In genomic region chr2:128714285-128714684, GRCh38 we compare ENCODE assay signal across 25 cellular contexts.
DNase-seq lines count a peak whose midpoint lies in the region; ATAC-seq, FAIRE-seq and TF ChIP-seq lines count a peak whose summit lies in the region.
"Had no signal": no experiment of that assay in that cellular context is flagged by ENCODE, and none has a peak within 500 bp of the region (broad histone marks: within the 10 kb centered on the region; RNA-seq: fewer than 3 reads in every experiment).

No MANE protein-coding gene starts in this region.

- no peak overlapping the region for H4K8ac ChIP-seq in neuronal stem cell (ENCODE audit: low read depth, low read length)

- peak overlapping the region; percentile 60 for H3K18ac ChIP-seq in neuronal stem cell (ENCODE audit: low read length)

- H3K27me3 ChIP-seq in GM23338 (ENCODE audit: insufficient read depth) (no peaks in the 10 kb centered on the region), esophagus muscularis mucosa (peaks cover 0 to 32% (median 0%) of the 10 kb centered on the region in 4 donors), neuronal stem cell (ENCODE audit: control insufficient read depth in 3 of 3, insufficient read depth in 3 of 3, low read depth in 1 of 3, low read length in 3 of 3) (no peaks in the 10 kb centered on the region), small intestine (ENCODE audit: control insufficient read depth in 2 of 2, insufficient read depth in 2 of 2, low read length in 2 of 2) (peaks cover 0 to 3% of the 10 kb centered on the region in 2 donors)
- H3K27me3 ChIP-seq: ovary, SJSA1, transverse colon had no signal

- peaks cover 2% of the 10 kb centered on the region; the same call in 1 of the 3 replicates for H3K4me1 Mint-ChIP-seq in GM23338
- peaks cover 4% of the 10 kb centered on the region for H3K4me1 Mint-ChIP-seq in endothelial cell (ENCODE audit: unreplicated experiment)
- H3K4me1 Mint-ChIP-seq: activated CD4-positive, alpha-beta memory T cell treated with anti-CD3 and anti-CD28 coated beads, Interleukin-2, amount 10 ng/mL, durations not matched to agents 7 days and 5 days had no signal

- H2BK5ac ChIP-seq in neuronal stem cell (ENCODE audit: low read length), result no peak overlapping the region

- DNase-seq in GM23338 (ENCODE audit: low spot score), result no peak
- peak; percentile 93 for DNase-seq in NB4 (ENCODE audit: low read depth)
- peak; percentile 57 for DNase-seq in esophagus muscularis mucosa (ENCODE audit: extremely low spot score)
- DNase-seq in neuronal stem cell (ENCODE audit: low spot score), result no peak
- DNase-seq in small intestine, result no peak
- no peak for DNase-seq in SKM-1 treated with dmso at 0.1 percent for 144 hours (lab: John Stamatoyannopoulos, UW; ENCODE audit: unreplicated experiment)
- no peak for DNase-seq in endothelial cell (ENCODE audit: low spot score)
- DNase-seq: activated B cell treated with CpG ODN at 0.5 μM for 24 hours; activated CD4-positive, alpha-beta memory T cell treated with anti-CD3 and anti-CD28 coated beads, Interleukin-2, amount 10 ng/mL, durations not matched to agents 7 days and 5 days; activated naive CD4-positive, alpha-beta T cell treated with anti-CD3 and anti-CD28 coated beads for 36 hours; activated T-cell treated with anti-CD3 and anti-CD28 coated beads, Interleukin-2, amount 50 U/mL, for 4 hours; effector memory CD4-positive, alpha-beta T cell; lower lobe of right lung; NCI-H1417; NCI-H526; ovary; PC-3; stimulated activated CD4-positive, alpha-beta T cell treated with anti-CD3 and anti-CD28 coated beads, Interleukin-1b, Interleukin-23, amount 100 ng/mL, for 48 hours; stimulated activated naive CD4-positive, alpha-beta T cell treated with Interleukin-2 at 50 U/mL for 16 hours; transverse colon had no signal

- 0 out of 2 replicates have a peak, but pooled peaks cover 8% of the 10 kb centered on the region for H3K9me2 ChIP-seq in GM23338 (ENCODE audit: insufficient read depth)

- no peak overlapping the region for H3K14ac ChIP-seq in neuronal stem cell (ENCODE audit: low read length)

- H3K36me3 Mint-ChIP-seq in GM23338 (ENCODE audit: low read depth) (peaks cover 4% of the 10 kb centered on the region; the same call in 1 of the 3 replicates), endothelial cell (ENCODE audit: low read depth, unreplicated experiment) (no peaks in the 10 kb centered on the region)

- no peak overlapping the region for H3K4ac ChIP-seq in neuronal stem cell (ENCODE audit: low read length)

- H3K9me3 Mint-ChIP-seq in GM23338, result peaks cover 11% of the 10 kb centered on the region
- H3K9me3 Mint-ChIP-seq in endothelial cell (ENCODE audit: unreplicated experiment), result no peaks in the 10 kb centered on the region

- no peaks in the 10 kb centered on the region for H3K79me1 ChIP-seq in neuronal stem cell (ENCODE audit: low read depth, low read length)

- FAIRE-seq in small intestine (lab: Jason Lieb, UNC), result no peak
- FAIRE-seq: D721Med, G401.6, K562 had no signal

- H2AFZ ChIP-seq in GM23338 (peak overlapping the region; percentile 66; the same call in 1 of the 2 replicates), neuronal stem cell (ENCODE audit: low read length) (peak overlapping the region; percentile 59)

- no peak overlapping the region for H2BK120ac ChIP-seq in neuronal stem cell (ENCODE audit: low read depth, low read length)

- H4K91ac ChIP-seq in neuronal stem cell (ENCODE audit: low read depth, low read length, poor library complexity), result no peak overlapping the region

- H3K36me3 ChIP-seq in GM23338 (ENCODE audit: insufficient read depth) (no peaks in the 10 kb centered on the region), esophagus muscularis mucosa (no peaks in the 10 kb centered on the region), neuronal stem cell (replicated peaks in 1 of 2; ENCODE audit: control insufficient read depth in 2 of 2, insufficient read depth in 2 of 2, low read length in 2 of 2) (no peaks in the 10 kb centered on the region), small intestine (ENCODE audit: control insufficient read depth in 2 of 2, insufficient read depth in 2 of 2, low read length in 2 of 2) (no peaks in the 10 kb centered on the region)
- H3K36me3 ChIP-seq: lower lobe of right lung, ovary, SJSA1, transverse colon had no signal

- H3K4me3 ChIP-seq in GM23338, result no peak overlapping the region
- H3K4me3 ChIP-seq in NB4 (ENCODE audit: low read depth, low read length), result no peak overlapping the region
- no peak overlapping the region for H3K4me3 ChIP-seq in esophagus muscularis mucosa
- H3K4me3 ChIP-seq in neuronal stem cell (ENCODE audit: low read length in 2 of 2), result no peak overlapping the region
- no peak overlapping the region for H3K4me3 ChIP-seq in small intestine (ENCODE audit: low read depth in 1 of 2, low read length in 2 of 2)
- H3K4me3 ChIP-seq: K562, lower lobe of right lung, ovary, SJSA1, transverse colon had no signal

- no peaks in the 10 kb centered on the region for H3K4me1 ChIP-seq in GM23338 (ENCODE audit: insufficient read depth)
- no peaks in the 10 kb centered on the region for H3K4me1 ChIP-seq in esophagus muscularis mucosa
- peaks cover 0 to 3% of the 10 kb centered on the region in 2 donors for H3K4me1 ChIP-seq in neuronal stem cell (ENCODE audit: control insufficient read depth in 2 of 2, insufficient read depth in 1 of 2, low read depth in 1 of 2, low read length in 2 of 2)
- H3K4me1 ChIP-seq in small intestine (ENCODE audit: control insufficient read depth in 2 of 2, insufficient read depth in 1 of 2, low read depth in 1 of 2, low read length in 1 of 2), result no peaks in the 10 kb centered on the region
- H3K4me1 ChIP-seq: lower lobe of right lung, SJSA1, transverse colon had no signal

- no peak overlapping the region for H3K4me3 Mint-ChIP-seq in GM23338
- no peak overlapping the region for H3K4me3 Mint-ChIP-seq in endothelial cell (ENCODE audit: unreplicated experiment)
- H3K4me3 Mint-ChIP-seq: activated B cell treated with CpG ODN at 0.5 μM for 24 hours; activated CD4-positive, alpha-beta memory T cell treated with anti-CD3 and anti-CD28 coated beads, Interleukin-2, amount 10 ng/mL, durations not matched to agents 7 days and 5 days; activated naive CD4-positive, alpha-beta T cell treated with anti-CD3 and anti-CD28 coated beads for 36 hours; activated T-cell treated with anti-CD3 and anti-CD28 coated beads, Interleukin-2, amount 50 U/mL, for 4 hours had no signal

- no peaks in the 10 kb centered on the region for H4K20me1 ChIP-seq in GM23338 (replicated peaks; ENCODE audit: insufficient read depth)

- H2AK5ac ChIP-seq in neuronal stem cell (ENCODE audit: low read depth, low read length), result no peak overlapping the region

- H3K27ac ChIP-seq in GM23338 (ENCODE audit: low read depth) (no peak overlapping the region), esophagus muscularis mucosa (replicated peaks in 1 of 4) (no peak overlapping the region), neuronal stem cell (replicated peaks; ENCODE audit: low read length) (no peak overlapping the region), small intestine (ENCODE audit: low read depth in 1 of 2, low read length in 1 of 2) (no peak overlapping the region)
- H3K27ac ChIP-seq: lower lobe of right lung, ovary, SJSA1, transverse colon had no signal

- H3K27ac Mint-ChIP-seq in GM23338, result no peak overlapping the region
- no peak overlapping the region for H3K27ac Mint-ChIP-seq in endothelial cell (ENCODE audit: unreplicated experiment)
- H3K27ac Mint-ChIP-seq: activated B cell treated with CpG ODN at 0.5 μM for 24 hours; activated CD4-positive, alpha-beta memory T cell treated with anti-CD3 and anti-CD28 coated beads, Interleukin-2, amount 10 ng/mL, durations not matched to agents 7 days and 5 days; activated naive CD4-positive, alpha-beta T cell treated with anti-CD3 and anti-CD28 coated beads for 36 hours had no signal

- no peak for ATAC-seq in GM23338
- ATAC-seq in HG03280 (IDR thresholded peaks at IDR 0.05; ENCODE audit: unreplicated experiment), result no peak
- ATAC-seq: activated T-cell treated with anti-CD3 and anti-CD28 coated beads, Interleukin-2, amount 50 U/mL, for 4 hours; K562; PC-3 had no signal

- TF ChIP-seq POLR2A in NB4 (IDR thresholded peaks at IDR 0.05; ENCODE audit: extremely low read depth, insufficient read length) (no peak), esophagus muscularis mucosa (IDR thresholded peaks at IDR 0.05; ENCODE audit: low read depth) (no peak)

- H3F3A ChIP-seq in GM23338 (replicated peaks; ENCODE audit: low read depth), result no peaks in the 10 kb centered on the region

- no peak overlapping the region for H3K9ac ChIP-seq in neuronal stem cell (ENCODE audit: low read depth, low read length, poor library complexity)

- H2BK12ac ChIP-seq in neuronal stem cell (ENCODE audit: low read length), result no peak overlapping the region

- no peaks in the 10 kb centered on the region for H3K79me2 ChIP-seq in GM23338 (replicated peaks; ENCODE audit: insufficient read depth)

- H3K9me3 ChIP-seq in esophagus muscularis mucosa (peaks cover 0 to 3% (median under 1%) of the 10 kb centered on the region in 4 donors), neuronal stem cell (replicated peaks in 1 of 2; ENCODE audit: control insufficient read depth in 2 of 2, insufficient read depth in 1 of 2, low read depth in 1 of 2, low read length in 2 of 2) (no peaks in the 10 kb centered on the region), small intestine (ENCODE audit: control insufficient read depth, low read depth) (no peaks in the 10 kb centered on the region)
- H3K9me3 ChIP-seq: lower lobe of right lung, ovary, SJSA1, transverse colon had no signal

- TF ChIP-seq EP300 in esophagus muscularis mucosa (IDR thresholded peaks at IDR 0.05), result no peak

- intact Hi-C loops in esophagus muscularis mucosa (cut with DNase I), result no loop called here

- H3K4me2 ChIP-seq in GM23338 (no peak overlapping the region), neuronal stem cell (ENCODE audit: insufficient read depth, low read length, poor library complexity, severe bottlenecking) (no peak overlapping the region)

- no peak overlapping the region for H2BK15ac ChIP-seq in neuronal stem cell (ENCODE audit: low read length)

- H3K27me3 Mint-ChIP-seq in GM23338 (ENCODE audit: insufficient read depth, low read depth, poor library complexity), result no peaks in the 10 kb centered on the region
- peaks cover 1% of the 10 kb centered on the region for H3K27me3 Mint-ChIP-seq in endothelial cell (ENCODE audit: unreplicated experiment)

- no peak for TF ChIP-seq CTCF in GM23338 (conservative IDR thresholded peaks at IDR 0.05; ENCODE audit: low read depth in 2 of 2)
- TF ChIP-seq CTCF in NB4 (IDR thresholded peaks at IDR 0.05; ENCODE audit: low read depth, low read length), result no peak
- TF ChIP-seq CTCF in esophagus muscularis mucosa (IDR thresholded peaks at IDR 0.05), result no peak
- no peak for TF ChIP-seq CTCF in endothelial cell (IDR thresholded peaks at IDR 0.05; ENCODE audit: unreplicated experiment)

- H3K23ac ChIP-seq in neuronal stem cell (ENCODE audit: low read depth, low read length, poor library complexity), result no peak overlapping the region

- 74% methylated on average over 4 of the region's 4 CpGs for WGBS in esophagus muscularis mucosa
- no CpG with 5 or more reads among the region's 4 CpGs for WGBS in neuronal stem cell (ENCODE audit: extremely low coverage in 2 of 2, insufficient read length in 2 of 2, insufficient replicate concordance in 1 of 2), 2 donors
- 62 to 86% (median 75%) methylated on average over 4 of the region's 4 CpGs for WGBS in small intestine, 3 donors

Comparison
In these comparisons a context has a peak if more than half of its experiments do, and no peak if none do; other contexts are left out.
1. DNase-seq: peak in NB4 (single experiment) and esophagus muscularis mucosa (single experiment); none in GM23338 (single experiment), neuronal stem cell (single experiment), small intestine (single experiment), SKM-1 treated with dmso at 0.1 percent for 144 hours (single experiment) and endothelial cell (single experiment).